Comparison of ENCODE assay signal across 20 cellular contexts in genomic region chr12:45076417-45077031, GRCh38. TPM values are rescaled to one million over a fixed set of nuclear protein-coding genes. Genes with fewer than 3 reads are reported as not detected.
"Had no signal": no experiment of that assay in that cellular context is flagged by ENCODE, and none has a peak within 500 bp of the region (broad histone marks: within the 10 kb centered on the region; RNA-seq: fewer than 3 reads in every experiment).

No MANE protein-coding gene starts in this region.

- H3K4me1 ChIP-seq: esophagus squamous epithelium, left lung had no signal

- H3K4me3 Mint-ChIP-seq: memory B cell; naive thymus-derived CD8-positive, alpha-beta T cell; stimulated activated memory B cell treated with anti-CD40 and anti-IgM and Interleukin-4, amounts not matched to agents 10 μg/mL and 1 μg/mL and 100 μg/mL, for 72 hours; T-helper 2 cell treated with Interferon-gamma antibody and Interleukin-4, amounts not matched to agents 5 μg/mL and 100 μg/mL, for 36 hours had no signal

- H3K27me3 Mint-ChIP-seq: stimulated activated memory B cell treated with anti-CD40 and anti-IgM and Interleukin-4, amounts not matched to agents 10 μg/mL and 1 μg/mL and 100 μg/mL, for 72 hours had no signal

- H3K27ac ChIP-seq: esophagus squamous epithelium, left lung had no signal

- H3K4me3 ChIP-seq: esophagus squamous epithelium, left lung had no signal

- H3K9me3 ChIP-seq: esophagus squamous epithelium, left lung had no signal

- ATAC-seq: activated CD4-positive, CD25-positive, alpha-beta regulatory T cell treated with anti-CD3 and anti-CD28 coated beads, Interleukin-2, amount 50 U/mL, for 24 hours; left lung; naive thymus-derived CD8-positive, alpha-beta T cell; stimulated activated memory B cell treated with anti-CD40 and anti-IgM and Interleukin-4, amounts not matched to agents 10 μg/mL and 1 μg/mL and 100 μg/mL, for 72 hours had no signal

- H3K27me3 ChIP-seq: esophagus squamous epithelium, left lung had no signal

- H3K36me3 ChIP-seq: esophagus squamous epithelium, left lung had no signal

- H3K27ac Mint-ChIP-seq: memory B cell; naive thymus-derived CD8-positive, alpha-beta T cell; stimulated activated memory B cell treated with anti-CD40 and anti-IgM and Interleukin-4, amounts not matched to agents 10 μg/mL and 1 μg/mL and 100 μg/mL, for 72 hours; T-helper 2 cell treated with Interferon-gamma antibody and Interleukin-4, amounts not matched to agents 5 μg/mL and 100 μg/mL, for 36 hours had no signal

- DNase-seq: activated naive CD4-positive, alpha-beta T cell treated with Interleukin-2 at 50 U/mL for 16 hours; activated T-cell treated with anti-CD3 and anti-CD28 coated beads for 4 hours; cortex of kidney; effector CD4-positive, alpha-beta T cell; esophagus squamous epithelium; hippocampal formation; islet precursor cell; left lung; naive thymus-derived CD8-positive, alpha-beta T cell; nucleus accumbens; stimulated activated CD4-positive, alpha-beta T cell treated with anti-CD3 and anti-CD28 coated beads, Interleukin-2, amount 100 ng/mL, for 48 hours had no signal

- H3K9me3 Mint-ChIP-seq: naive thymus-derived CD8-positive, alpha-beta T cell; stimulated activated memory B cell treated with anti-CD40 and anti-IgM and Interleukin-4, amounts not matched to agents 10 μg/mL and 1 μg/mL and 100 μg/mL, for 72 hours; T-helper 2 cell treated with Interferon-gamma antibody and Interleukin-4, amounts not matched to agents 5 μg/mL and 100 μg/mL, for 36 hours had no signal

- H3K36me3 Mint-ChIP-seq: memory B cell; naive thymus-derived CD8-positive, alpha-beta T cell; stimulated activated memory B cell treated with anti-CD40 and anti-IgM and Interleukin-4, amounts not matched to agents 10 μg/mL and 1 μg/mL and 100 μg/mL, for 72 hours had no signal

- H3K4me1 Mint-ChIP-seq: memory B cell; naive thymus-derived CD8-positive, alpha-beta T cell; stimulated activated memory B cell treated with anti-CD40 and anti-IgM and Interleukin-4, amounts not matched to agents 10 μg/mL and 1 μg/mL and 100 μg/mL, for 72 hours had no signal

RNA-seq across cellular contexts. Expression of gene DBX2, which starts 25.6 kb away (rescaled TPM):
- total RNA-seq: endothelial cell of umbilical vein; esophagus squamous epithelium; fibroblast of villous mesenchyme; glomerular endothelial cell; left lung; mucosa of gallbladder; naive thymus-derived CD8-positive, alpha-beta T cell had no signal
- polyA plus RNA-seq: endothelial cell of umbilical vein; naive thymus-derived CD8-positive, alpha-beta T cell; thymus had no signal
